ENCODE assay signal across 36 cellular contexts in genomic region chr13:24356270-24356669, GRCh38. TPM values are rescaled to one million over a fixed set of nuclear protein-coding genes. Genes with fewer than 3 reads are reported as not detected.
"Had no signal": no experiment of that assay in that cellular context is flagged by ENCODE, and none has a peak within 500 bp of the region (broad histone marks: within the 10 kb centered on the region; RNA-seq: fewer than 3 reads in every experiment).

No MANE protein-coding gene starts in this region.

- H3K36me3 ChIP-seq: MG63, Peyer's patch had no signal

- ATAC-seq: activated naive CD8-positive, alpha-beta T cell treated with anti-CD3 and anti-CD28 coated beads, Interleukin-2, amount 50 U/mL, for 24 hours; activated T-cell treated with anti-CD3 and anti-CD28 coated beads, Interleukin-2, amount 50 U/mL, for 4 hours; PC-3; Right ventricle myocardium inferior had no signal

- H3K4me3 ChIP-seq: MG63, Peyer's patch had no signal

- H3K27ac ChIP-seq: Peyer's patch, RWPE1, VCaP had no signal

- H3K27me3 ChIP-seq: MG63, Peyer's patch had no signal

- H3K4me1 ChIP-seq: Peyer's patch had no signal

- H3K9me3 ChIP-seq: MG63, Peyer's patch had no signal

- DNase-seq: activated B cell treated with CpG ODN at 0.5 μM for 24 hours; activated CD4-positive, alpha-beta memory T cell treated with anti-CD3 and anti-CD28 coated beads for 36 hours; activated CD4-positive, alpha-beta T cell treated with anti-CD3 and anti-CD28 coated beads for 4 hours; activated CD4-positive, alpha-beta T cell treated with anti-CD3 and anti-CD28 coated beads, Interleukin-2, amount 50 U/mL, for 1 hour; activated CD4-positive, CD25-positive, alpha-beta regulatory T cell treated with anti-CD3 and anti-CD28 coated beads, Interleukin-2, amount 50 U/mL, for 72 hours; activated CD8-positive, alpha-beta memory T cell treated with anti-CD3 and anti-CD28 coated beads, Interleukin-2, amount 50 U/mL, for 4 hours; activated naive CD4-positive, alpha-beta T cell treated with anti-CD3 and anti-CD28 coated beads, Interleukin-2, amount 10 ng/mL, durations not matched to agents 7 days and 5 days; activated naive CD8-positive, alpha-beta T cell treated with anti-CD3 and anti-CD28 coated beads, Interleukin-2, amount 50 U/mL, for 24 hours; activated T-cell treated with anti-CD3 and anti-CD28 coated beads for 4 hours; activated T-cell treated with anti-CD3 and anti-CD28 coated beads, Interleukin-2, amount 50 U/mL, for 4 hours; anterior cingulate cortex; central memory CD4-positive, alpha-beta T cell; Kasumi-1; MG63; NCI-H1048; NCI-H1105 treated with DMSO at 0.1 percent for 48 hours; NCI-H1436; NCI-H1694; NCI-H1930; NCI-H2081 treated with DMSO at 0.1 percent for 48 hours; NCI-H345; NCI-H524 treated with DMSO at 0.1 percent for 48 hours; NK-92 treated with Interleukin-12 subunit alpha and Interleukin-12 subunit beta, amount 100 ng/mL, for 24 hours; PC-3; Peyer's patch; SIG-M5; SW 1271; T-helper 1 cell; T-helper 9 cell had no signal

RNA-seq across cellular contexts. Expression of gene C1QTNF9, which starts 46.9 kb away (rescaled TPM):
- total RNA-seq: activated B cell treated with CpG ODN at 0.5 μM for 24 hours; activated CD4-positive, alpha-beta memory T cell treated with anti-CD3 and anti-CD28 coated beads for 36 hours; activated T-cell treated with anti-CD3 and anti-CD28 coated beads, Interleukin-2, amount 50 U/mL, for 4 hours; activated T-helper 1 cell treated with anti-CD3 and anti-CD28 coated beads, Interleukin-12 subunit alpha, Interleukin-12 subunit beta, Interleukin-2, Interleukin-4 antibody, amounts not matched to agents 30 ng/mL and 10 ng/mL and 1 ng/mL, durations not matched to agents 14 hours and 24 hours and 36 hours; cerebellum; NCI-H460; SK-MEL-5 had no signal
